ENCODE assay signal across 8 cellular contexts in the genomic region with DNA sequence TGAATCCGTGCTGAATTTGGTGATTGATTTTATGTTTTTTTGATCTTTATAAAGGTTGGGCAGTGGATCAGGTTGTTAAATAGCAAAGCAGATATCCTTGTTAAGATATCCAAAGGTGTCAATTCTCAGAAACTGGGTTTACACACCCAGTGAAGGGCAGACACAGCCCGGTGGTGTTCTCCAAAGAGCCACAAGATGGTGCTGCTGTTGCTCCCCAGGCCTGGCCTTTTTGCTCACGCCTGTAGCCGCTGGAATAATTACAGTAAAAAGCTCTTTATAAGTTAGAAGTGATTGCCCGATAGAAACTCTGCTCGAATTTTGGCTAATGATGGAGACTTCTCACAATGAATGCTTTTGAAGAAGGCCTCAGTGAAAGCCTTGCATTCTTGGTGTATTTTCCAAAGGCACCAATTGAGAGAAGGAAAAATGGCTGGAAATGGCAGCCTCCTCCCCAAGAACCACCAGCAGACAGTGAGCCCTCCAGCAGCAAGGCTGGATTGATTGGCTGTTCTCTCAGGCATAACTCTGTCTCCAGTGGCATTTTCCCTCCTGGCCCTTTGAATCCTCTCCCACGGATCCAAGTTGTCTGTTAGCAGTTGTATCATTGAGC.
A peak's percentile ranks its signal among the peaks of the same experiment; 100 is the strongest.
DNase-seq lines count a peak whose midpoint lies in the region; ATAC-seq and TF ChIP-seq lines count a peak whose summit lies in the region.

No MANE protein-coding gene starts in this region.

- intact Hi-C loops in posterior cingulate gyrus (cut with DNase I), result loop anchor here (2.0 to 10.0 kb wide), 2 partner anchors 796 to 1448 kb away; no protein-coding TSS in a partner anchor

- no peak overlapping the region for H3K4me3 Mint-ChIP-seq in glutamatergic neuron (ENCODE audit: unreplicated experiment)

- no peaks in the 10 kb centered on the region for H3K4me1 Mint-ChIP-seq in glutamatergic neuron (ENCODE audit: low read depth, unreplicated experiment)

- peak; percentile 77 for TF ChIP-seq CTCF in glutamatergic neuron (IDR thresholded peaks at IDR 0.05; ENCODE audit: partially characterized antibody, unreplicated experiment)

- peaks cover 2% of the 10 kb centered on the region for H3K9me3 Mint-ChIP-seq in glutamatergic neuron (ENCODE audit: unreplicated experiment)

- DNase-seq in EL, result peak; percentile 44
- DNase-seq in NCI-H69 (lab: John Stamatoyannopoulos, UW), result peak; percentile 72
- peak; percentile 48 to 65 for DNase-seq in activated T-cell treated with anti-CD3 and anti-CD28 coated beads, Interleukin-2, amount 50 U/mL, for 48 hours
- DNase-seq in glutamatergic neuron, result peak; percentile 78
- peak; percentile 51 to 96 (median 72) for DNase-seq in posterior cingulate gyrus

- peak; percentile 81 for ATAC-seq in HG02884 (IDR thresholded peaks at IDR 0.05; ENCODE audit: unreplicated experiment)
- ATAC-seq in HG02610 (IDR thresholded peaks at IDR 0.05; ENCODE audit: unreplicated experiment), result no peak
- no peak for ATAC-seq in GM21717 (IDR thresholded peaks at IDR 0.05; ENCODE audit: unreplicated experiment)

- no peak overlapping the region for H3K27ac Mint-ChIP-seq in glutamatergic neuron (ENCODE audit: unreplicated experiment)

- H3K27me3 Mint-ChIP-seq in glutamatergic neuron (ENCODE audit: unreplicated experiment), result peaks cover 3% of the 10 kb centered on the region

- no peaks in the 10 kb centered on the region for H3K36me3 Mint-ChIP-seq in glutamatergic neuron (ENCODE audit: unreplicated experiment)
